29 cellular contexts compared by ENCODE assay signal in genomic region chr13:108927615-108928014, GRCh38.
"Had no signal": no experiment of that assay in that cellular context is flagged by ENCODE, and none has a peak within 500 bp of the region (broad histone marks: within the 10 kb centered on the region; RNA-seq: fewer than 3 reads in every experiment).

No MANE protein-coding gene starts in this region.

- ATAC-seq: activated naive CD4-positive, alpha-beta T cell treated with anti-CD3 and anti-CD28 coated beads, Interleukin-2, amount 50 U/mL, for 72 hours; activated naive CD8-positive, alpha-beta T cell treated with anti-CD3 and anti-CD28 coated beads, Interleukin-2, amount 50 U/mL, for 24 hours; activated T-cell treated with anti-CD3 and anti-CD28 coated beads, Interleukin-2, amount 50 U/mL, for 4 hours; activated T-cell treated with anti-CD3 and anti-CD28 coated beads, Interleukin-2, amount 50 U/mL, for 72 hours; activated T-helper 17 cell treated with anti-CD3 and anti-CD28 coated beads, Interleukin-2, amount 50 U/mL, for 72 hours; body of pancreas had no signal

- DNase-seq: activated effector memory CD4-positive, alpha-beta T cell treated with anti-CD3 and anti-CD28 coated beads, Interleukin-2, amount 50 U/mL, for 16 hours; activated effector memory CD4-positive, alpha-beta T cell treated with Interleukin-2 at 50 U/mL for 16 hours; activated gamma-delta T cell; activated gamma-delta T cell treated with Interleukin-2 at 50 U/mL for 16 hours; activated naive CD4-positive, alpha-beta T cell; activated naive CD4-positive, alpha-beta T cell treated with anti-CD3 and anti-CD28 coated beads for 36 hours; activated naive CD4-positive, alpha-beta T cell treated with anti-CD3 and anti-CD28 coated beads, Interleukin-2, amount 10 ng/mL, durations not matched to agents 7 days and 5 days; activated naive CD4-positive, alpha-beta T cell treated with anti-CD3 and anti-CD28 coated beads, Interleukin-2, amount 50 U/mL, for 16 hours; activated naive CD4-positive, alpha-beta T cell treated with Interleukin-2 at 50 U/mL for 16 hours; activated naive CD8-positive, alpha-beta T cell treated with anti-CD3 and anti-CD28 coated beads for 36 hours; activated naive CD8-positive, alpha-beta T cell treated with anti-CD3 and anti-CD28 coated beads, Interleukin-2, amount 10 ng/mL, durations not matched to agents 7 days and 5 days; activated naive CD8-positive, alpha-beta T cell treated with anti-CD3 and anti-CD28 coated beads, Interleukin-2, amount 50 U/mL, for 24 hours; activated T-cell treated with anti-CD3 and anti-CD28 coated beads, Interleukin-2, amount 50 U/mL, for 1 hour; activated T-cell treated with anti-CD3 and anti-CD28 coated beads, Interleukin-2, amount 50 U/mL, for 24 hours; activated T-cell treated with anti-CD3 and anti-CD28 coated beads, Interleukin-2, amount 50 U/mL, for 4 hours; activated T-cell treated with anti-CD3 and anti-CD28 coated beads, Interleukin-2, amount 50 U/mL, for 48 hours; activated T-cell treated with anti-CD3 and anti-CD28 coated beads, Interleukin-2, amount 50 U/mL, for 72 hours; adrenal gland; amniotic stem cell; amygdala; anterior cingulate cortex; aorta; body of pancreas; brain microvascular endothelial cell; caudate nucleus; central memory CD4-positive, alpha-beta T cell; cerebellar nuclear complex had no signal
